25 cellular contexts compared by ENCODE assay signal in the genomic region with DNA sequence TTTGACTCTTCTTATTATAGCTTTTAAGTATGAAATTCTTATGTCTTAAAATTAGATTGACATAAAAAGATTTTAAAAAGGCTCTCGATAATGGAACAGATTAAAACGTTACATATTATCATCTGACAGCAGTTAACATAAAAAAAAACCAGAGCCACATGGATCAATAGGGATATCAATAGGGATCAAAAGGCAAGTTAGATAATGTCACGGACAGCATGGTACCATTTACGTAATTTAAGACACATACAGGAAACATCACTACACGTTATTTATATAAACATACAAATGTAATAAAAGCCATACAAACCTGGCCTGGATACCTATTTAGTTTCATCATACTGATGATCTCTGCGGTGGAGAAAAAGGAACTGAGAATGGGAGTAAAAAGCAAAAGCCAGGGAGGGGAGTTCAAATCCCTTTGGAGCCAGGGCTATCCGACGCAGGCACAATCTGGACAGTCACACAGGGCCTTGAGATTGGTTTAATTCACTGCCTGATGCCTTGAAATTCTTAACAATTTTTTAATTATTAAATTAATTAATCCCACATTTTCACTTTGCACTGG.
"Had no signal": no experiment of that assay in that cellular context is flagged by ENCODE, and none has a peak within 500 bp of the region (broad histone marks: within the 10 kb centered on the region; RNA-seq: fewer than 3 reads in every experiment).

No MANE protein-coding gene starts in this region.

- DNase-seq: activated CD4-positive, alpha-beta T cell treated with anti-CD3 and anti-CD28 coated beads for 1 hour; activated CD4-positive, alpha-beta T cell treated with anti-CD3 and anti-CD28 coated beads for 48 hours; activated CD4-positive, alpha-beta T cell treated with anti-CD3 and anti-CD28 coated beads, Interleukin-2, amount 50 U/mL, for 1 hour; activated CD4-positive, alpha-beta T cell treated with anti-CD3 and anti-CD28 coated beads, Interleukin-2, amount 50 U/mL, for 48 hours; activated CD8-positive, alpha-beta memory T cell treated with anti-CD3 and anti-CD28 coated beads for 24 hours; activated CD8-positive, alpha-beta T cell treated with anti-CD3 and anti-CD28 coated beads for 36 hours; activated effector memory CD4-positive, alpha-beta T cell treated with Interleukin-2 at 50 U/mL for 16 hours; activated gamma-delta T cell treated with Interleukin-2 at 50 U/mL for 16 hours; activated naive CD4-positive, alpha-beta T cell treated with anti-CD3 and anti-CD28 coated beads, Interleukin-2, amount 50 U/mL, for 16 hours; activated naive CD4-positive, alpha-beta T cell treated with Interleukin-2 at 50 U/mL for 16 hours; activated T-cell treated with anti-CD3 and anti-CD28 coated beads, Interleukin-2, amount 50 U/mL, for 4 hours; amniotic stem cell; anterior cingulate cortex; brain microvascular endothelial cell; dorsolateral prefrontal cortex; effector memory CD4-positive, alpha-beta T cell; endodermal cell; foreskin fibroblast; head of caudate nucleus; T-helper 2 cell had no signal

- H3K36me3 ChIP-seq: brain microvascular endothelial cell had no signal

- H3K27me3 ChIP-seq: brain microvascular endothelial cell, dorsolateral prefrontal cortex had no signal

- H3K27ac Mint-ChIP-seq: activated CD8-positive, alpha-beta T cell treated with anti-CD3 and anti-CD28 coated beads for 36 hours; activated naive CD8-positive, alpha-beta T cell; activated T-helper 17 cell treated with anti-CD3 and anti-CD28 coated beads, Interleukin-2, amount 50 U/mL, for 72 hours; dendritic cell treated with granulocyte-macrophage colony-stimulating factor and Interleukin-4, amounts not matched to agents 40 ng/mL and 50 ng/mL, for 4 days; endodermal cell had no signal

- H3K4me3 Mint-ChIP-seq: activated CD8-positive, alpha-beta T cell treated with anti-CD3 and anti-CD28 coated beads for 36 hours; activated naive CD8-positive, alpha-beta T cell; activated T-cell treated with anti-CD3 and anti-CD28 coated beads, Interleukin-2, amount 50 U/mL, for 4 hours; activated T-helper 17 cell treated with anti-CD3 and anti-CD28 coated beads, Interleukin-2, amount 50 U/mL, for 72 hours; central memory CD8-positive, alpha-beta T cell; dendritic cell treated with granulocyte-macrophage colony-stimulating factor and Interleukin-4, amounts not matched to agents 40 ng/mL and 50 ng/mL, for 4 days; endodermal cell had no signal

- H3K36me3 Mint-ChIP-seq: activated naive CD8-positive, alpha-beta T cell had no signal

- H3K27me3 Mint-ChIP-seq: activated CD8-positive, alpha-beta T cell treated with anti-CD3 and anti-CD28 coated beads for 36 hours; activated naive CD8-positive, alpha-beta T cell; activated T-helper 17 cell treated with anti-CD3 and anti-CD28 coated beads, Interleukin-2, amount 50 U/mL, for 72 hours; central memory CD8-positive, alpha-beta T cell; dendritic cell treated with granulocyte-macrophage colony-stimulating factor and Interleukin-4, amounts not matched to agents 40 ng/mL and 50 ng/mL, for 4 days had no signal

- H3K9me3 Mint-ChIP-seq: activated CD8-positive, alpha-beta T cell treated with anti-CD3 and anti-CD28 coated beads for 36 hours; activated T-cell treated with anti-CD3 and anti-CD28 coated beads, Interleukin-2, amount 50 U/mL, for 4 hours; activated T-helper 17 cell treated with anti-CD3 and anti-CD28 coated beads, Interleukin-2, amount 50 U/mL, for 72 hours; central memory CD8-positive, alpha-beta T cell; dendritic cell treated with granulocyte-macrophage colony-stimulating factor and Interleukin-4, amounts not matched to agents 40 ng/mL and 50 ng/mL, for 4 days; endodermal cell had no signal

- ATAC-seq: activated CD8-positive, alpha-beta T cell treated with anti-CD3 and anti-CD28 coated beads for 36 hours; activated T-cell treated with anti-CD3 and anti-CD28 coated beads, Interleukin-2, amount 50 U/mL, for 4 hours; activated T-helper 17 cell treated with anti-CD3 and anti-CD28 coated beads, Interleukin-2, amount 50 U/mL, for 72 hours had no signal

- H3K4me3 ChIP-seq: coronary artery, dorsolateral prefrontal cortex had no signal

- H3K4me1 Mint-ChIP-seq: activated T-helper 17 cell treated with anti-CD3 and anti-CD28 coated beads, Interleukin-2, amount 50 U/mL, for 72 hours; central memory CD8-positive, alpha-beta T cell; endodermal cell had no signal

- H3K27ac ChIP-seq: brain microvascular endothelial cell, coronary artery, dorsolateral prefrontal cortex had no signal
